ENCODE assay signal across 12 cellular contexts in the genomic region with DNA sequence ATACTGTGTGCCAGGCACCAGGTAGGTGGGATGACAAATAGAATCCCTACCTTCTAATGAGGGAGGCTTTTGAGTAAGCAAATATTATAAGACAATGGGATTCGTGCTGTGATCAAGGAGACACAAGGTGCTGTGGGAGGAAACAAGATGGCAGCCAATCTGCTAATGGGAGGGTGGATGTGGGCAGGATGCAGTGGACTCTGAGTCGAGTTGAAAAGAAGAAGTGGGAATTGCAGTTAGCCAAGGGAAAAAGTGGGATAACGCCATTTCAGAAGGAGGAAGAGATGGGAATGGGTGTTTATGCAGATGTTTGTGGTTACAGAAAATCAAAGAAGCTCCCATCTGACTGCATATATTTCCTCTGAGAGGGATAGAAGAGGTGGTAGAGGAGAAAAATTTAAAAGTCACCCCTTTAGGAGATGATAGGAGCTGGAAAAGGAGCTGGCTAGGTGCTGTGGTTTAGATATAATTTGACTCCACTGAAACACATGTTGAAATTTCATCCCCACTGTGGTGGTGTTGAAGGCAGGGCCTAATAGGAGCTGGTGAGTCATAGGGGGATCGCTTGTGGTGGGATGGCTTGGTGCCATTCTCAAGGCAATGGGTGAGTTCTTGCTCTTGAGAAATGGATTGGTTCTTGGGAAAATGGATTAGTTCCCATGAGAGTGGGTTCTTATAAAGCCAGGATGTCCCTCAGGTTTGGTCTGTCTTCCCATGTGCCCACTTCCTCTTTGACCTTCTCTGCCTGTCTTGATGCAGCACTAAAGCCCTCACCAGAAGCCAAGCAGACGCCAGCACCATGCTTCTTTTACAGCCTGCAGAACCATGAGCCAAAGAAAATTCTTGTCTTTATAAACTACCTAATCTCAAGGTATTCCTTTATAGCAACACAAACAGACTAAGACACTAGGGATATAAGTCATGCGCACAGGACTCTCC. TPM values are rescaled to one million over a fixed set of nuclear protein-coding genes. Genes with fewer than 3 reads are reported as not detected.
DNase-seq lines count a peak whose midpoint lies in the region; ATAC-seq and TF ChIP-seq lines count a peak whose summit lies in the region.
"Had no signal": no experiment of that assay in that cellular context is flagged by ENCODE, and none has a peak within 500 bp of the region (broad histone marks: within the 10 kb centered on the region; RNA-seq: fewer than 3 reads in every experiment).

No MANE protein-coding gene starts in this region.

- peak overlapping the region; percentile 86 for H3K4me2 ChIP-seq in OCI-LY3 (ENCODE audit: low read length)

- no peak for ATAC-seq in activated CD8-positive, alpha-beta T cell treated with anti-CD3 and anti-CD28 coated beads for 36 hours
- no peak for ATAC-seq in activated CD8-positive, alpha-beta T cell treated with anti-CD3 and anti-CD28 coated beads, Interleukin-2, amount 10 ng/mL, durations not matched to agents 7 days and 5 days
- ATAC-seq in HG03135 (IDR thresholded peaks at IDR 0.05; ENCODE audit: unreplicated experiment) = peak; percentile 45
- ATAC-seq in stimulated activated naive CD8-positive, alpha-beta T cell treated with anti-CD3 and anti-CD28 coated beads, Interleukin-15, Interleukin-2, amounts not matched to agents 100 U/mL and 50 U/mL, for 24 hours = peak; percentile 25

- POLR2A ChIA-PET in activated CD8-positive, alpha-beta T cell treated with anti-CD3 and anti-CD28 coated beads for 36 hours (lab: Charles Lee) = interaction anchor here (0.9 to 1.0 kb wide), 2 partner anchors 10 to 15 kb away, joined by 3 to 4 read pairs; no protein-coding TSS in a partner anchor
- POLR2A ChIA-PET in activated CD8-positive, alpha-beta T cell treated with anti-CD3 and anti-CD28 coated beads, Interleukin-2, amount 10 ng/mL, durations not matched to agents 7 days and 5 days (lab: Charles Lee) = no interaction called here

- H3K9me3 ChIP-seq in OCI-LY3 (ENCODE audit: insufficient read depth, low read length) = peaks cover 6% of the 10 kb centered on the region; the same call in 1 of the 2 replicates
- H3K9me3 ChIP-seq: uterus had no signal

- in situ Hi-C loops in ACHN (cut with HindIII; ENCODE audit: low pct_ligation_motif_present, low pct_unique_long_range_greater_than_20kb, low sequenced_read_pairs) = no loop called here

- no peaks in the 10 kb centered on the region for H4K20me1 ChIP-seq in OCI-LY3 (ENCODE audit: insufficient read depth, low read length)

- peak overlapping the region; percentile 32 for H3K4me3 ChIP-seq in OCI-LY3 (ENCODE audit: low read length)
- H3K4me3 ChIP-seq: uterus had no signal

- no peaks in the 10 kb centered on the region for H3K27me3 Mint-ChIP-seq in activated CD8-positive, alpha-beta T cell treated with anti-CD3 and anti-CD28 coated beads for 36 hours
- no peaks in the 10 kb centered on the region for H3K27me3 Mint-ChIP-seq in activated CD8-positive, alpha-beta T cell treated with anti-CD3 and anti-CD28 coated beads, Interleukin-2, amount 10 ng/mL, durations not matched to agents 7 days and 5 days (ENCODE audit: low read depth)

- H3K79me2 ChIP-seq in OCI-LY3 (ENCODE audit: low read length) = peaks cover 11% of the 10 kb centered on the region; the same call in 1 of the 2 replicates

- peak overlapping the region; percentile 99 for H3K27ac ChIP-seq in OCI-LY3 (ENCODE audit: low read length)
- H3K27ac ChIP-seq: uterus had no signal

- H3K27ac Mint-ChIP-seq in activated CD8-positive, alpha-beta T cell treated with anti-CD3 and anti-CD28 coated beads for 36 hours = no peak overlapping the region
- no peak overlapping the region for H3K27ac Mint-ChIP-seq in activated CD8-positive, alpha-beta T cell treated with anti-CD3 and anti-CD28 coated beads, Interleukin-2, amount 10 ng/mL, durations not matched to agents 7 days and 5 days
- H3K27ac Mint-ChIP-seq: endodermal cell had no signal

- no peaks in the 10 kb centered on the region for H3K27me3 ChIP-seq in OCI-LY3 (ENCODE audit: low read depth, low read length)
- H3K27me3 ChIP-seq: uterus had no signal

- no peak for TF ChIP-seq CTCF in activated CD8-positive, alpha-beta T cell treated with anti-CD3 and anti-CD28 coated beads for 36 hours (IDR thresholded peaks at IDR 0.05)
- TF ChIP-seq CTCF in OCI-LY3 (IDR thresholded peaks at IDR 0.05; ENCODE audit: low read depth, low read length) = no peak

- H3K36me3 Mint-ChIP-seq in activated CD8-positive, alpha-beta T cell treated with anti-CD3 and anti-CD28 coated beads for 36 hours (ENCODE audit: low read depth) = no peaks in the 10 kb centered on the region
- H3K36me3 Mint-ChIP-seq in activated CD8-positive, alpha-beta T cell treated with anti-CD3 and anti-CD28 coated beads, Interleukin-2, amount 10 ng/mL, durations not matched to agents 7 days and 5 days (ENCODE audit: low read depth) = no peaks in the 10 kb centered on the region

- no peak overlapping the region for H2AFZ ChIP-seq in OCI-LY3 (ENCODE audit: low read depth, low read length)

- CTCF ChIA-PET in activated CD8-positive, alpha-beta T cell treated with anti-CD3 and anti-CD28 coated beads for 36 hours (lab: Charles Lee) = interaction anchor here (0.9 to 3.0 kb wide), 4 partner anchors 11 to 37 kb away, joined by 3 to 9 read pairs (median 6); no protein-coding TSS in a partner anchor
- CTCF ChIA-PET in activated CD8-positive, alpha-beta T cell treated with anti-CD3 and anti-CD28 coated beads, Interleukin-2, amount 10 ng/mL, durations not matched to agents 7 days and 5 days (lab: Charles Lee) = interaction anchor here (0.9 to 3.2 kb wide), 3 partner anchors 20 to 126 kb away, joined by 3 to 14 read pairs (median 3); no protein-coding TSS in a partner anchor

- H3K4me1 ChIP-seq in OCI-LY3 (ENCODE audit: low read length) = peaks cover 89% of the 10 kb centered on the region
- H3K4me1 ChIP-seq: uterus had no signal

- peaks cover 8% of the 10 kb centered on the region for H3K36me3 ChIP-seq in OCI-LY3 (replicated peaks; ENCODE audit: low read depth, low read length)
- H3K36me3 ChIP-seq: uterus had no signal

- intact Hi-C loops in activated CD8-positive, alpha-beta T cell treated with anti-CD3 and anti-CD28 coated beads for 36 hours (cut with micrococcal nuclease) = no loop called here

- peaks cover 4% of the 10 kb centered on the region for H3K9me3 Mint-ChIP-seq in activated CD8-positive, alpha-beta T cell treated with anti-CD3 and anti-CD28 coated beads for 36 hours
- peaks cover 4% of the 10 kb centered on the region for H3K9me3 Mint-ChIP-seq in activated CD8-positive, alpha-beta T cell treated with anti-CD3 and anti-CD28 coated beads, Interleukin-2, amount 10 ng/mL, durations not matched to agents 7 days and 5 days (ENCODE audit: insufficient read depth)

- peak; percentile 35 for DNase-seq in activated CD8-positive, alpha-beta T cell treated with anti-CD3 and anti-CD28 coated beads for 36 hours
- DNase-seq in activated CD8-positive, alpha-beta T cell treated with anti-CD3 and anti-CD28 coated beads, Interleukin-2, amount 10 ng/mL, durations not matched to agents 7 days and 5 days = no peak
- no peak for DNase-seq in stimulated activated naive CD8-positive, alpha-beta T cell treated with anti-CD3 and anti-CD28 coated beads, Interleukin-15, Interleukin-2, amounts not matched to agents 100 U/mL and 50 U/mL, for 24 hours
- DNase-seq in cerebellum (ENCODE audit: low spot score) (no peak), ACHN (no peak), NCI-H1436 (lab: John Stamatoyannopoulos, UW) (no peak)
- DNase-seq: activated T-cell treated with anti-CD3 and anti-CD28 coated beads, Interleukin-2, amount 50 U/mL, for 48 hours; endodermal cell; kidney glomerular epithelial cell; uterus had no signal

- H3K9ac ChIP-seq in OCI-LY3 (ENCODE audit: low read length) = peak overlapping the region; percentile 88

- H3K4me1 Mint-ChIP-seq in activated CD8-positive, alpha-beta T cell treated with anti-CD3 and anti-CD28 coated beads for 36 hours (ENCODE audit: low read depth) = peaks cover 25% of the 10 kb centered on the region
- H3K4me1 Mint-ChIP-seq in activated CD8-positive, alpha-beta T cell treated with anti-CD3 and anti-CD28 coated beads, Interleukin-2, amount 10 ng/mL, durations not matched to agents 7 days and 5 days (ENCODE audit: low read depth) = peaks cover 22% of the 10 kb centered on the region
- H3K4me1 Mint-ChIP-seq: endodermal cell had no signal

- no peak overlapping the region for H3K4me3 Mint-ChIP-seq in activated CD8-positive, alpha-beta T cell treated with anti-CD3 and anti-CD28 coated beads for 36 hours
- H3K4me3 Mint-ChIP-seq in activated CD8-positive, alpha-beta T cell treated with anti-CD3 and anti-CD28 coated beads, Interleukin-2, amount 10 ng/mL, durations not matched to agents 7 days and 5 days = no peak overlapping the region
- H3K4me3 Mint-ChIP-seq: endodermal cell had no signal

RNA-seq across cellular contexts. Expression of a gene that starts 30.0 kb away (rescaled TPM):
- 1 to 10 TPM; 3.6 to 4.5 TPM for total RNA-seq in activated CD8-positive, alpha-beta T cell treated with anti-CD3 and anti-CD28 coated beads for 36 hours
- 1 to 10 TPM; 1.7 to 2.4 TPM for total RNA-seq in activated CD8-positive, alpha-beta T cell treated with anti-CD3 and anti-CD28 coated beads, Interleukin-2, amount 10 ng/mL, durations not matched to agents 7 days and 5 days
- 0.36 TPM for total RNA-seq in cerebellum

Comparison
In these comparisons a context has a peak if more than half of its experiments do, and no peak if none do; other contexts are left out.
1. ATAC-seq: peak in HG03135 (single experiment) and stimulated activated naive CD8-positive, alpha-beta T cell treated with anti-CD3 and anti-CD28 coated beads, Interleukin-15, Interleukin-2, amounts not matched to agents 100 U/mL and 50 U/mL, for 24 hours (single experiment); none in activated CD8-positive, alpha-beta T cell treated with anti-CD3 and anti-CD28 coated beads for 36 hours (single experiment) and activated CD8-positive, alpha-beta T cell treated with anti-CD3 and anti-CD28 coated beads, Interleukin-2, amount 10 ng/mL, durations not matched to agents 7 days and 5 days (single experiment).